ENCODE assay signal across 11 cellular contexts in the genomic region with DNA sequence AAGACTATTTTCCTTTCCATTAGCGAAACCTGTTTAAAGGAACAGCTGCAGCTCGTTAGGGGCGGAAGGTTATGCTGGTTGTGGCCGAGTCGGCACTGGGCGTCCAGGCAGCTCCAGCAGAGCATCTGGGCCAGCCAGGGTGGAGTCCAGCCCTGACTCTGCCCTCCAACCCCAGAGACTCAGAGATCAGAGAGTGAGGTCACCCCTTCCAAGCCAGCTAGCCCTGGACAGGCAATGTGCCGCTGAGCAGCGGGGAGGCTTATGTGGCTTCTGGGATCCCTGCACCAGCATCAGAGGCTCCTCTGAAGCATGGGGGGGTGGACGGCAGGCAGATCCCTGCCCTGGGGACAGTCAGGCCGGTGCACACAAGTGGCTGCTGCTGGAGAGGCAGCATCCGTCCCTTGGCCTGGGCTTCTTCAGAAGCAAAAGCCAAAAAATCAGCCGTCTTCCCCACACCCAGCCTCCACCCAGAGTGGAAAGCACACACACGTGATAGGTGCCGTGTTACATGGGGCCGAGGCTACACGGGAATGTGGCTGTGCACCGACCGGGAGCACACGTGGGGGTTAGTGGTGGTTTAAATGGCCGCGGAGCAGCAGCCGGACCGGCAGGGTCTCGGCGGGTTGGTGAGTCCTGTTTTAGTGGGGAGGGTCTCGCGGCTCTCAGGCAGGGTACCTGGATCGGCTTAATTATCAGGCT. TPM values are rescaled to one million over a fixed set of nuclear protein-coding genes. Genes with fewer than 3 reads are reported as not detected.
DNase-seq lines count a peak whose midpoint lies in the region; ATAC-seq and TF ChIP-seq lines count a peak whose summit lies in the region.
"Had no signal": no experiment of that assay in that cellular context is flagged by ENCODE, and none has a peak within 500 bp of the region (broad histone marks: within the 10 kb centered on the region; RNA-seq: fewer than 3 reads in every experiment).

No MANE protein-coding gene starts in this region.

- no peak overlapping the region for H3K4me3 ChIP-seq in NT2/D1 (ENCODE audit: insufficient read length, low read depth)
- H3K4me3 ChIP-seq in fibroblast of the aortic adventitia (ENCODE audit: low read depth, low read length), result no peak overlapping the region
- H3K4me3 ChIP-seq in prostate gland, result no peak overlapping the region
- H3K4me3 ChIP-seq: BLaER1, skin epidermis had no signal

- no peaks in the 10 kb centered on the region for H3K27me3 ChIP-seq in NT2/D1 (ENCODE audit: insufficient read depth, insufficient read length)
- H3K27me3 ChIP-seq in prostate gland (replicated peaks; ENCODE audit: insufficient read depth), result no peaks in the 10 kb centered on the region
- H3K27me3 ChIP-seq: BLaER1, neutrophil had no signal

- WGBS in prostate gland, result 74% methylated on average over 27 of the region's 28 CpGs

- H3K4me1 ChIP-seq in NT2/D1 (ENCODE audit: insufficient read depth, insufficient read length) (peaks cover 9% of the 10 kb centered on the region), prostate gland (replicated peaks) (no peaks in the 10 kb centered on the region)

- H3K36me3 ChIP-seq in NT2/D1 (ENCODE audit: insufficient read depth, insufficient read length, low read length) (peaks cover 66% of the 10 kb centered on the region), prostate gland (peaks cover 0 to 4% of the 10 kb centered on the region in 2 donors)

- ATAC-seq in GM18511 (IDR thresholded peaks at IDR 0.05; ENCODE audit: unreplicated experiment), result no peak

- TF ChIP-seq CTCF in fibroblast of the aortic adventitia (IDR thresholded peaks at IDR 0.05; ENCODE audit: insufficient read depth, low read length) (no peak), prostate gland (IDR thresholded peaks at IDR 0.05) (no peak)

- peak; percentile 31 for DNase-seq in GM04503 (ENCODE audit: low read depth)
- DNase-seq in NT2/D1 (ENCODE audit: low read depth, low spot score), result no peak
- DNase-seq in fibroblast of the aortic adventitia (ENCODE audit: low read depth), result peak; percentile 67
- DNase-seq in prostate gland (ENCODE audit: low spot score), result no peak
- DNase-seq in SK-N-DZ (ENCODE audit: low spot score), result no peak
- DNase-seq in stimulated activated CD4-positive, alpha-beta T cell treated with anti-CD3 and anti-CD28 coated beads, Interleukin-2, amount 100 ng/mL, for 48 hours, result no peak
- no peak for DNase-seq in activated gamma-delta T cell (lab: John Stamatoyannopoulos, UW)

- intact Hi-C loops in prostate gland (cut with DNase I), result loop anchor here (5.0 kb wide), 1 partner anchor 145 kb away; a partner anchor contains a TSS

- H3K9me3 ChIP-seq in NT2/D1 (ENCODE audit: insufficient read depth, low read length), result no peaks in the 10 kb centered on the region
- H3K9me3 ChIP-seq in prostate gland, result no peaks in the 10 kb centered on the region
- H3K9me3 ChIP-seq: BLaER1, neutrophil had no signal

- H3K27ac ChIP-seq in prostate gland, result peak overlapping the region; percentile 3 to 4
- H3K27ac ChIP-seq: BLaER1, neutrophil had no signal

- no peak for TF ChIP-seq POLR2A in prostate gland (IDR thresholded peaks at IDR 0.05)

- peak overlapping the region; percentile 32 for H3K9ac ChIP-seq in NT2/D1 (ENCODE audit: insufficient read length, low read depth)
- H3K9ac ChIP-seq: BLaER1 had no signal

RNA-seq across cellular contexts. Expression of a gene that starts 30.1 kb away (rescaled TPM):
- 14.8 and 16.9 TPM in 2 replicates for total RNA-seq in fibroblast of the aortic adventitia (ENCODE audit: low replicate concordance)
- total RNA-seq in prostate gland, result 10 to 100 TPM; 24.4 to 49.6 TPM
- 19.6 and 24.8 TPM in 2 replicates for polyA plus RNA-seq in SK-N-DZ (2014; cell fraction: cytosol; rRNA removed)
- polyA plus RNA-seq in SK-N-DZ (2014; cell fraction: nucleus; rRNA removed), result 14.5 and 15.5 TPM in 2 replicates

RNA-seq across cellular contexts. Expression of a gene that starts 30.3 kb away (rescaled TPM):
- total RNA-seq in fibroblast of the aortic adventitia (ENCODE audit: low replicate concordance), result 38.1 and 68.4 TPM in 2 replicates
- total RNA-seq in prostate gland, result 100 to 1,000 TPM; 153 to 172 TPM
- 108 and 121 TPM in 2 replicates for polyA plus RNA-seq in SK-N-DZ (2014; cell fraction: cytosol; rRNA removed)
- 78.5 and 88.6 TPM in 2 replicates for polyA plus RNA-seq in SK-N-DZ (2014; cell fraction: nucleus; rRNA removed)

RNA-seq across cellular contexts. Expression of a gene that starts 53.7 kb away (rescaled TPM):
- total RNA-seq in fibroblast of the aortic adventitia (ENCODE audit: low replicate concordance), result 0.36 TPM in 1 of 2 replicates, not detected in the other
- total RNA-seq in prostate gland, result 1 to 10 TPM; 2.6 to 6.7 TPM
- polyA plus RNA-seq in SK-N-DZ (2014; cell fraction: cytosol; rRNA removed), result 0.32 and 0.59 TPM in 2 replicates
- 5.5 and 9.6 TPM in 2 replicates for polyA plus RNA-seq in SK-N-DZ (2014; cell fraction: nucleus; rRNA removed)

Comparison
In these comparisons a context has a peak if more than half of its experiments do, and no peak if none do; other contexts are left out.
1. DNase-seq: peak in GM04503 (single experiment) and fibroblast of the aortic adventitia (single experiment); none in NT2/D1 (single experiment), prostate gland (single experiment), SK-N-DZ (single experiment), stimulated activated CD4-positive, alpha-beta T cell treated with anti-CD3 and anti-CD28 coated beads, Interleukin-2, amount 100 ng/mL, for 48 hours (0 of 2) and activated gamma-delta T cell (single experiment).